ENCODE assay signal across 1 cellular context in the genomic region with DNA sequence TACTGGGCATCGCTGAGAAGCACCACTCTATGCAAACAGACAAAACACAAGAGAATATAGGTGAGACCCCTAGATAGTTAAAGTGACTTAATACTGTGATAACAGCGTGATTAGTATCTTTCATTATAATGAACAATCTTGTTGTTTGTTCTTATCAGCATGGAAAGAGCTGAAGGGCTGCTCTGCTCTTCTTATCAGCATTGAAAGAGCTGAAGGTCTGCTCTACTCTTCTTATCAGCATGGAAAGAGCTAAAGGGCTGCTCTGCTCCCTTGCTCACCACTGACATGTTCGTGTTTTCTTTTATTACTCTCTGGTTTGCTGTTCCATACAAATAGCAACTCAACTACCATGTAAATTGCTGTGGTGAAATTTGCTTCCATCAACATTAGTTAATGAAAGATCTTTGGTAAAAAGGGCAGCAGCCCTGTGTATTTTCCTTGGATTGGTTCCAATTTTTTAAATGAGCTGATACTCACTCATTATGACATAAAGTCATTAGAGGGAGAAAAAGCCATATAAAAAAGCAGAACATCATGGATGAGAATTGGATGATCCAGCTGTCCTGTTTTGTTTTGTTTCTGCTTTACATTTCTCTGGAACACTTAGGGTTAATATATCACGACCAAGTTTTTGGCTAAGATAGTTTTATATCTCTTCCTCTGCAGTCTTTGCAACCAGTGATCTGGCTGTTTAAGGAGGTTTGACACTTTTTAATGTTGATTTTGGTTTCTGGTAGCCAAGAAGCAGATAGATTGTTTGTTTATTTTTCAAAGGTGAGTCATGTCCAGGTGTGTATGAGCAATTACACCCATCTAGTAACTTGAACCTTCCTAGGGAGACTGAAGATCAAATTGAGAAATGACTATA.
TF ChIP-seq lines count a peak whose summit lies in the region.

No MANE protein-coding gene starts in this region.

TF ChIP-seq in HEK293, 187 proteins besides CTCF, POLR2A, EP300 and RAD21 (continued from another document):
- TF ChIP-seq GLIS1 (tag by site-specific recombination; IDR thresholded peaks at IDR 0.05), result no peak
